In the genomic region with DNA sequence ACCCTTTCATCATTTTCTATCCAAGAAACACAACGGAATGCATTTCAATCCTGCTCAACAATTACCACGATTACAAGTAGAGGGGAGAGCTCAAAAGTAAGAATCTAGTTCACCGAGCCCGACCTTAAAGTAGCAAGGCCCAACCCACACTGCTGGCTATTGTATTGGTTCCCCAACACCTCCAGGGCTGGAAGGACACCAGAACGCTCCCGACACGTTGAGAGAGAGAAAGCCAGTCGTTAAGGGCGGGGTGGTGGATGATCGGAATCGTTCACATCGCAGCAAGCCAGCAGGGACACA, we compare ENCODE assay signal across 8 cellular contexts. TPM values are rescaled to one million over a fixed set of nuclear protein-coding genes. Genes with fewer than 3 reads are reported as not detected.
DNase-seq lines count a peak whose midpoint lies in the region; ATAC-seq, FAIRE-seq and TF ChIP-seq lines count a peak whose summit lies in the region.

No MANE protein-coding gene starts in this region.

- peak overlapping the region; percentile 81 for H3K27ac Mint-ChIP-seq in activated naive CD8-positive, alpha-beta T cell treated with anti-CD3 and anti-CD28 coated beads, Interleukin-2, amount 10 ng/mL, durations not matched to agents 7 days and 5 days

- H3K4me3 Mint-ChIP-seq in activated naive CD8-positive, alpha-beta T cell treated with anti-CD3 and anti-CD28 coated beads, Interleukin-2, amount 10 ng/mL, durations not matched to agents 7 days and 5 days = peak overlapping the region; percentile 92

- intact Hi-C loops in lower leg skin (cut with DNase I; ENCODE audit: low total_unique reads) (no loop called here), transverse colon (cut with DNase I; ENCODE audit: low total_unique reads) (no loop called here)

- TF ChIP-seq CTCF in lower leg skin (IDR thresholded peaks at IDR 0.05) (no peak), transverse colon (IDR thresholded peaks at IDR 0.05) (no peak)

- peaks cover 53% of the 10 kb centered on the region for H3K79me2 ChIP-seq in GM23248 (ENCODE audit: insufficient read depth)

- no peak for FAIRE-seq in frontal cortex (lab: Jason Lieb, UNC)

- no peaks in the 10 kb centered on the region for H3K27me3 ChIP-seq in GM23248 (replicated peaks; ENCODE audit: insufficient read depth)
- no peaks in the 10 kb centered on the region for H3K27me3 ChIP-seq in transverse colon

- POLR2A ChIA-PET in activated naive CD8-positive, alpha-beta T cell treated with anti-CD3 and anti-CD28 coated beads, Interleukin-2, amount 10 ng/mL, durations not matched to agents 7 days and 5 days (lab: Charles Lee) = interaction anchor here (0.6 to 1.4 kb wide), 5 partner anchors 15 to 735 kb away, joined by 3 to 6 read pairs (median 3); no protein-coding TSS in a partner anchor

- H3K4me1 Mint-ChIP-seq in activated naive CD8-positive, alpha-beta T cell treated with anti-CD3 and anti-CD28 coated beads, Interleukin-2, amount 10 ng/mL, durations not matched to agents 7 days and 5 days = peaks cover 32% of the 10 kb centered on the region

- peak overlapping the region; percentile 91 for H2AFZ ChIP-seq in GM23248

- H3K4me3 ChIP-seq in GM23248 (peak overlapping the region; percentile 83), lower leg skin (ENCODE audit: low read depth, poor library complexity, severe bottlenecking) (peak overlapping the region; percentile 95), transverse colon (peak overlapping the region; percentile 76 to 97 (median 87))

- in situ Hi-C loops in ACHN (cut with HindIII; ENCODE audit: low pct_ligation_motif_present, low pct_unique_long_range_greater_than_20kb, low sequenced_read_pairs) = no loop called here
- in situ Hi-C loops in GM23248 (cut with MboI) = no loop called here
- in situ Hi-C loops in transverse colon (cut with MboI; ENCODE audit: low pct_ligation_motif_present in 1 of 4, low pct_unique_long_range_greater_than_20kb in 1 of 4, low sequenced_read_pairs in 3 of 4) = no loop called here

- ATAC-seq in activated naive CD8-positive, alpha-beta T cell treated with anti-CD3 and anti-CD28 coated beads, Interleukin-2, amount 10 ng/mL, durations not matched to agents 7 days and 5 days (ENCODE audit: low read depth) = no peak

- H3K36me3 Mint-ChIP-seq in activated naive CD8-positive, alpha-beta T cell treated with anti-CD3 and anti-CD28 coated beads, Interleukin-2, amount 10 ng/mL, durations not matched to agents 7 days and 5 days = peaks cover 10% of the 10 kb centered on the region

- TF ChIP-seq EP300 in transverse colon (IDR thresholded peaks at IDR 0.05; ENCODE audit: low read depth) = no peak

- H3K36me3 ChIP-seq in GM23248 (ENCODE audit: low read depth) = no peaks in the 10 kb centered on the region
- no peaks in the 10 kb centered on the region for H3K36me3 ChIP-seq in transverse colon

- peak overlapping the region; percentile 91 for H3K9ac ChIP-seq in GM23248

- H3K27ac ChIP-seq in GM23248 = peak overlapping the region; percentile 72
- H3K27ac ChIP-seq in transverse colon = peak overlapping the region; percentile 89 to 96 (median 92)

- no peak for TF ChIP-seq POLR2A in lower leg skin (IDR thresholded peaks at IDR 0.05)
- no peak for TF ChIP-seq POLR2A in transverse colon (IDR thresholded peaks at IDR 0.05)

- no peaks in the 10 kb centered on the region for H3K9me3 Mint-ChIP-seq in activated naive CD8-positive, alpha-beta T cell treated with anti-CD3 and anti-CD28 coated beads, Interleukin-2, amount 10 ng/mL, durations not matched to agents 7 days and 5 days

- no peaks in the 10 kb centered on the region; the same call in 1 of the 2 replicates for H3F3A ChIP-seq in GM23248 (ENCODE audit: insufficient read depth)

- H3K27me3 Mint-ChIP-seq in activated naive CD8-positive, alpha-beta T cell treated with anti-CD3 and anti-CD28 coated beads, Interleukin-2, amount 10 ng/mL, durations not matched to agents 7 days and 5 days = no peaks in the 10 kb centered on the region

- peak overlapping the region; percentile 93 for H3K4me2 ChIP-seq in GM23248 (ENCODE audit: unreplicated experiment)

- peak; percentile 2 for DNase-seq in ACHN
- peak; percentile 54 for DNase-seq in GM23248
- no peak for DNase-seq in activated naive CD8-positive, alpha-beta T cell treated with anti-CD3 and anti-CD28 coated beads, Interleukin-2, amount 10 ng/mL, durations not matched to agents 7 days and 5 days
- DNase-seq in lower leg skin (ENCODE audit: low spot score in 2 of 2) = no peak
- no peak for DNase-seq in transverse colon
- no peak for DNase-seq in frontal cortex (ENCODE audit: low spot score in 2 of 2)
- no peak for DNase-seq in mucosa of gallbladder (ENCODE audit: low spot score)
- no peak for DNase-seq in UCSD-AML1 (lab: John Stamatoyannopoulos, UW; ENCODE audit: unreplicated experiment)

- no peaks in the 10 kb centered on the region for H4K20me1 ChIP-seq in GM23248 (ENCODE audit: insufficient read depth)

- no peaks in the 10 kb centered on the region for H3K9me2 ChIP-seq in GM23248 (ENCODE audit: insufficient read depth)

- WGBS in GM23248 (ENCODE audit: low coverage in 1 of 2, low lambda C conversion rate in 2 of 2, missing lambda C conversion rate in 2 of 2), 2 experiments = 1 to 2% methylated on average over 12 of the region's 12 CpGs
- 0% methylated on average over 12 of the region's 12 CpGs for WGBS in lower leg skin, 2 donors
- WGBS in transverse colon (ENCODE audit: low coverage in 1 of 2), 2 donors = 0% methylated on average over 12 of the region's 12 CpGs; no CpG with 5 or more reads in 1 of the 2 donors

- no peaks in the 10 kb centered on the region for H3K9me3 ChIP-seq in GM23248 (ENCODE audit: low read depth)
- H3K9me3 ChIP-seq in transverse colon = no peaks in the 10 kb centered on the region

- peaks cover 5% of the 10 kb centered on the region for H3K4me1 ChIP-seq in GM23248 (ENCODE audit: insufficient read depth)
- peaks cover 10 to 21% (median 14%) of the 10 kb centered on the region in 4 donors for H3K4me1 ChIP-seq in transverse colon

RNA-seq across cellular contexts. Expression of gene CKAP5, which starts 0.7 kb away (rescaled TPM):
- total RNA-seq in GM23248 (2014; rRNA removed; shearing (Covaris generic)) = 47.6 and 57.7 TPM in 2 replicates
- 35.2 and 43.1 TPM in 2 replicates for polyA plus RNA-seq in GM23248 (2016; fragmentation: Nextera tagmentation; extraction: Ambion mirVana)
- 100 to 1,000 TPM; 127 to 135 TPM for total RNA-seq in activated naive CD8-positive, alpha-beta T cell treated with anti-CD3 and anti-CD28 coated beads, Interleukin-2, amount 10 ng/mL, durations not matched to agents 7 days and 5 days
- total RNA-seq in lower leg skin (10 to 100 TPM; 29.3 to 36.2 (median 31.3) TPM), transverse colon (10 to 100 TPM in 3 of 4 donors, 1 to 10 TPM in 1; 9.7 to 32.2 (median 28.1) TPM), frontal cortex (196 TPM), mucosa of gallbladder (64.6 TPM)

Comparison
In these comparisons a context has a peak if more than half of its experiments do, and no peak if none do; other contexts are left out.
1. DNase-seq: peak in ACHN (single experiment) and GM23248 (single experiment); none in activated naive CD8-positive, alpha-beta T cell treated with anti-CD3 and anti-CD28 coated beads, Interleukin-2, amount 10 ng/mL, durations not matched to agents 7 days and 5 days (single experiment), lower leg skin (0 of 2), transverse colon (single experiment), frontal cortex (0 of 2), mucosa of gallbladder (single experiment) and UCSD-AML1 (single experiment).
2. Peak in every context shown above with its lines, with median percentiles within 50 percentile points of each other: H3K4me3 ChIP-seq.